In genomic region chr3:16932877-16933276, GRCh38 we compare ENCODE assay signal across 16 cellular contexts. TPM values are rescaled to one million over a fixed set of nuclear protein-coding genes. Genes with fewer than 3 reads are reported as not detected.
DNase-seq lines count a peak whose midpoint lies in the region; ATAC-seq and TF ChIP-seq lines count a peak whose summit lies in the region.
"Had no signal": no experiment of that assay in that cellular context is flagged by ENCODE, and none has a peak within 500 bp of the region (broad histone marks: within the 10 kb centered on the region; RNA-seq: fewer than 3 reads in every experiment).

No MANE protein-coding gene starts in this region.

- H3K4me1 Mint-ChIP-seq in CD8-positive, alpha-beta T cell (ENCODE audit: low read depth): peaks cover 96% of the 10 kb centered on the region
- peaks cover 63% of the 10 kb centered on the region for H3K4me1 Mint-ChIP-seq in activated T-helper 1 cell treated with anti-CD3 and anti-CD28 coated beads, Interleukin-12 subunit alpha, Interleukin-12 subunit beta, Interleukin-2, Interleukin-4 antibody, amounts not matched to agents 30 ng/mL and 10 ng/mL and 1 ng/mL, durations not matched to agents 14 hours and 24 hours and 36 hours (ENCODE audit: low read depth)
- H3K4me1 Mint-ChIP-seq in nephron progenitor cell: no peaks in the 10 kb centered on the region

- H3K27me3 Mint-ChIP-seq in CD8-positive, alpha-beta T cell (ENCODE audit: low read depth): no peaks in the 10 kb centered on the region
- no peaks in the 10 kb centered on the region for H3K27me3 Mint-ChIP-seq in activated T-helper 1 cell treated with anti-CD3 and anti-CD28 coated beads, Interleukin-12 subunit alpha, Interleukin-12 subunit beta, Interleukin-2, Interleukin-4 antibody, amounts not matched to agents 30 ng/mL and 10 ng/mL and 1 ng/mL, durations not matched to agents 14 hours and 24 hours and 36 hours (ENCODE audit: insufficient read depth)
- no peaks in the 10 kb centered on the region for H3K27me3 Mint-ChIP-seq in nephron progenitor cell (ENCODE audit: low read depth, poor library complexity)

- no peak for DNase-seq in CD8-positive, alpha-beta T cell
- no peak for DNase-seq in activated T-helper 1 cell treated with anti-CD3 and anti-CD28 coated beads, Interleukin-12 subunit alpha, Interleukin-12 subunit beta, Interleukin-2, Interleukin-4 antibody, amounts not matched to agents 30 ng/mL and 10 ng/mL and 1 ng/mL, durations not matched to agents 14 hours and 24 hours and 36 hours (ENCODE audit: low spot score)
- DNase-seq in ascending aorta (ENCODE audit: low spot score in 2 of 2) (no peak), NCI-H2029 (lab: John Stamatoyannopoulos, UW) (no peak), nephron progenitor cell (no peak)
- DNase-seq: activated gamma-delta T cell treated with Interleukin-2 at 50 U/mL for 16 hours, BE2C, NCI-H1105, NCI-H774, posterior cingulate gyrus had no signal

- no peaks in the 10 kb centered on the region for H3K27me3 ChIP-seq in CD8-positive, alpha-beta T cell (ENCODE audit: insufficient read depth, low read length)
- no peaks in the 10 kb centered on the region for H3K27me3 ChIP-seq in ascending aorta
- H3K27me3 ChIP-seq: BE2C, SJSA1 had no signal

- intact Hi-C loops in CD8-positive, alpha-beta T cell (cut with DNase I, micrococcal nuclease): loop anchor here in 1 of 2 experiments (5.0 kb wide), 1 partner anchor 46 kb away; no protein-coding TSS in a partner anchor
- intact Hi-C loops in activated T-helper 1 cell treated with anti-CD3 and anti-CD28 coated beads, Interleukin-12 subunit alpha, Interleukin-12 subunit beta, Interleukin-2, Interleukin-4 antibody, amounts not matched to agents 30 ng/mL and 10 ng/mL and 1 ng/mL, durations not matched to agents 14 hours and 24 hours and 36 hours (cut with micrococcal nuclease): no loop called here
- intact Hi-C loops in ascending aorta (cut with DNase I): no loop called here

- H3K4me1 ChIP-seq in CD8-positive, alpha-beta T cell (ENCODE audit: insufficient read depth, low read length): peaks cover 71% of the 10 kb centered on the region
- H3K4me1 ChIP-seq in ascending aorta: no peaks in the 10 kb centered on the region
- H3K4me1 ChIP-seq: BE2C had no signal

- H3K27ac ChIP-seq in CD8-positive, alpha-beta T cell (ENCODE audit: low read depth, low read length): no peak overlapping the region
- no peak overlapping the region for H3K27ac ChIP-seq in ascending aorta
- H3K27ac ChIP-seq: SJSA1 had no signal

- peak overlapping the region; percentile 26 for H3K4me3 Mint-ChIP-seq in CD8-positive, alpha-beta T cell
- H3K4me3 Mint-ChIP-seq in activated T-helper 1 cell treated with anti-CD3 and anti-CD28 coated beads, Interleukin-12 subunit alpha, Interleukin-12 subunit beta, Interleukin-2, Interleukin-4 antibody, amounts not matched to agents 30 ng/mL and 10 ng/mL and 1 ng/mL, durations not matched to agents 14 hours and 24 hours and 36 hours: peak overlapping the region; percentile 61
- H3K4me3 Mint-ChIP-seq in nephron progenitor cell: no peak overlapping the region

- CTCF ChIA-PET in CD8-positive, alpha-beta T cell (lab: Charles Lee): no interaction called here

- ATAC-seq in CD8-positive, alpha-beta T cell: no peak
- ATAC-seq in GM18909 (IDR thresholded peaks at IDR 0.05; ENCODE audit: poor library complexity, unreplicated experiment) (peak; percentile 52), HG02870 (IDR thresholded peaks at IDR 0.05; ENCODE audit: unreplicated experiment) (peak; percentile 46), GM19452 (IDR thresholded peaks at IDR 0.05; ENCODE audit: unreplicated experiment) (no peak)
- ATAC-seq: activated CD4-positive, CD25-positive, alpha-beta regulatory T cell treated with anti-CD3 and anti-CD28 coated beads, Interleukin-2, amount 50 U/mL, for 24 hours; esophagus mucosa had no signal

- H3K4me3 ChIP-seq in CD8-positive, alpha-beta T cell (ENCODE audit: low read depth, low read length): no peak overlapping the region
- H3K4me3 ChIP-seq in ascending aorta: no peak overlapping the region
- H3K4me3 ChIP-seq: SJSA1 had no signal

- no peaks in the 10 kb centered on the region for H3K9me3 ChIP-seq in CD8-positive, alpha-beta T cell (ENCODE audit: low read length)
- H3K9me3 ChIP-seq in ascending aorta: no peaks in the 10 kb centered on the region
- H3K9me3 ChIP-seq: BE2C, SJSA1 had no signal

- TF ChIP-seq CTCF in CD8-positive, alpha-beta T cell (IDR thresholded peaks at IDR 0.05): no peak
- TF ChIP-seq CTCF in ascending aorta (IDR thresholded peaks at IDR 0.05) (no peak), nephron progenitor cell (IDR thresholded peaks at IDR 0.05) (no peak)

- H3K36me3 Mint-ChIP-seq in CD8-positive, alpha-beta T cell: peaks cover 23% of the 10 kb centered on the region
- peaks cover 23% of the 10 kb centered on the region for H3K36me3 Mint-ChIP-seq in activated T-helper 1 cell treated with anti-CD3 and anti-CD28 coated beads, Interleukin-12 subunit alpha, Interleukin-12 subunit beta, Interleukin-2, Interleukin-4 antibody, amounts not matched to agents 30 ng/mL and 10 ng/mL and 1 ng/mL, durations not matched to agents 14 hours and 24 hours and 36 hours (ENCODE audit: low read depth)
- H3K36me3 Mint-ChIP-seq in nephron progenitor cell (ENCODE audit: low read depth): no peaks in the 10 kb centered on the region

- POLR2A ChIA-PET in CD8-positive, alpha-beta T cell (lab: Charles Lee): no interaction called here

- H3K27ac Mint-ChIP-seq in CD8-positive, alpha-beta T cell: peak overlapping the region; percentile 23
- no peak overlapping the region for H3K27ac Mint-ChIP-seq in activated T-helper 1 cell treated with anti-CD3 and anti-CD28 coated beads, Interleukin-12 subunit alpha, Interleukin-12 subunit beta, Interleukin-2, Interleukin-4 antibody, amounts not matched to agents 30 ng/mL and 10 ng/mL and 1 ng/mL, durations not matched to agents 14 hours and 24 hours and 36 hours
- no peak overlapping the region for H3K27ac Mint-ChIP-seq in nephron progenitor cell

- H3K36me3 ChIP-seq in CD8-positive, alpha-beta T cell (ENCODE audit: insufficient read depth, low read length): no peaks in the 10 kb centered on the region
- H3K36me3 ChIP-seq in ascending aorta: no peaks in the 10 kb centered on the region
- H3K36me3 ChIP-seq: BE2C, SJSA1 had no signal

- no peaks in the 10 kb centered on the region for H3K9me3 Mint-ChIP-seq in CD8-positive, alpha-beta T cell
- H3K9me3 Mint-ChIP-seq in activated T-helper 1 cell treated with anti-CD3 and anti-CD28 coated beads, Interleukin-12 subunit alpha, Interleukin-12 subunit beta, Interleukin-2, Interleukin-4 antibody, amounts not matched to agents 30 ng/mL and 10 ng/mL and 1 ng/mL, durations not matched to agents 14 hours and 24 hours and 36 hours: no peaks in the 10 kb centered on the region
- H3K9me3 Mint-ChIP-seq in nephron progenitor cell: no peaks in the 10 kb centered on the region

RNA-seq across cellular contexts. Expression of gene PLCL2, which starts 48.1 kb away (rescaled TPM):
- 10 to 100 TPM; 33.1 to 35.8 TPM for total RNA-seq in CD8-positive, alpha-beta T cell
- total RNA-seq in activated T-helper 1 cell treated with anti-CD3 and anti-CD28 coated beads, Interleukin-12 subunit alpha, Interleukin-12 subunit beta, Interleukin-2, Interleukin-4 antibody, amounts not matched to agents 30 ng/mL and 10 ng/mL and 1 ng/mL, durations not matched to agents 14 hours and 24 hours and 36 hours: 14.9 and 15.0 TPM in 2 replicates
- 2.9 TPM for total RNA-seq in ascending aorta

Comparison
In these comparisons a context has a peak if more than half of its experiments do, and no peak if none do; other contexts are left out.
1. ATAC-seq: peak in GM18909 (single experiment) and HG02870 (single experiment); none in CD8-positive, alpha-beta T cell (single experiment) and GM19452 (single experiment).